In the genomic region with DNA sequence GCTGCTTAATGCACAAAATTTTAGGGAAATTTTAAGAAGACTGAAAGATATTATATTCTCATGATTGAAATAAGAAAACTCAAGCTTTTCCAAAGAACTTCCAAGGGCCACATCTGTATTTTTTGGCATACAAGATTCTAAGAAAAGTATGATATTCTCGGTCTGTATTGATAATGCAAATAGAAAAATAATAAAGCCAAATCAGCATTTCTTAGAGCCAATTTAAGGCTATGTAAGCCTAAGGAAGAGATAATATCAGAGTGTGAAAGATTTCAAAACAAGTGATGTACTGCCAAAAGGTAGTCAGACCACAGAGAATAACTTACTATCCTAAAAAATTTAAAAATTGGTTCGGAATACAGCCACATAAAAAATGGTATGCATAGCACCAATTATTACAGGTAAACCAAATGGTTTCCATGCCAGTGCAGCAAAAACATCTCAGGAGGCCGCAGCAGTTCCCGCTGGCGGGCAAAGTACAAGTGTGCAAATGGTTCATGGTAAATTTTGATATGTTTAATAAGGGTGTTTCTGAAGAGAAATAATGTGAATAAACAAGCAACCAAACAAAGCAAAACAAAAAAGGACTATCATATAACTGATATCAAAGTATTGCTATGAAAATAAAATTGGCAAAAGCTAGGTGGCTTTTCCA, we compare ENCODE assay signal across 2 cellular contexts.
TF ChIP-seq lines count a peak whose summit lies in the region.

No MANE protein-coding gene starts in this region.

TF ChIP-seq in K562, 482 proteins besides CTCF, POLR2A, EP300 and RAD21:
- TF ChIP-seq, protein P1, sequence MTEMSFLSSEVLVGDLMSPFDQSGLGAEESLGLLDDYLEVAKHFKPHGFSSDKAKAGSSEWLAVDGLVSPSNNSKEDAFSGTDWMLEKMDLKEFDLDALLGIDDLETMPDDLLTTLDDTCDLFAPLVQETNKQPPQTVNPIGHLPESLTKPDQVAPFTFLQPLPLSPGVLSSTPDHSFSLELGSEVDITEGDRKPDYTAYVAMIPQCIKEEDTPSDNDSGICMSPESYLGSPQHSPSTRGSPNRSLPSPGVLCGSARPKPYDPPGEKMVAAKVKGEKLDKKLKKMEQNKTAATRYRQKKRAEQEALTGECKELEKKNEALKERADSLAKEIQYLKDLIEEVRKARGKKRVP (CRISPR knock-in tag; IDR thresholded peaks at IDR 0.05), result no peak
- TF ChIP-seq KDM1A (IDR thresholded peaks at IDR 0.05) (no peak), ZNF316 (IDR thresholded peaks at IDR 0.05) (peak; percentile 68), C11orf30 (IDR thresholded peaks at IDR 0.05; ENCODE audit: low read depth) (peak; percentile 53)
- TF ChIP-seq, protein P2, sequence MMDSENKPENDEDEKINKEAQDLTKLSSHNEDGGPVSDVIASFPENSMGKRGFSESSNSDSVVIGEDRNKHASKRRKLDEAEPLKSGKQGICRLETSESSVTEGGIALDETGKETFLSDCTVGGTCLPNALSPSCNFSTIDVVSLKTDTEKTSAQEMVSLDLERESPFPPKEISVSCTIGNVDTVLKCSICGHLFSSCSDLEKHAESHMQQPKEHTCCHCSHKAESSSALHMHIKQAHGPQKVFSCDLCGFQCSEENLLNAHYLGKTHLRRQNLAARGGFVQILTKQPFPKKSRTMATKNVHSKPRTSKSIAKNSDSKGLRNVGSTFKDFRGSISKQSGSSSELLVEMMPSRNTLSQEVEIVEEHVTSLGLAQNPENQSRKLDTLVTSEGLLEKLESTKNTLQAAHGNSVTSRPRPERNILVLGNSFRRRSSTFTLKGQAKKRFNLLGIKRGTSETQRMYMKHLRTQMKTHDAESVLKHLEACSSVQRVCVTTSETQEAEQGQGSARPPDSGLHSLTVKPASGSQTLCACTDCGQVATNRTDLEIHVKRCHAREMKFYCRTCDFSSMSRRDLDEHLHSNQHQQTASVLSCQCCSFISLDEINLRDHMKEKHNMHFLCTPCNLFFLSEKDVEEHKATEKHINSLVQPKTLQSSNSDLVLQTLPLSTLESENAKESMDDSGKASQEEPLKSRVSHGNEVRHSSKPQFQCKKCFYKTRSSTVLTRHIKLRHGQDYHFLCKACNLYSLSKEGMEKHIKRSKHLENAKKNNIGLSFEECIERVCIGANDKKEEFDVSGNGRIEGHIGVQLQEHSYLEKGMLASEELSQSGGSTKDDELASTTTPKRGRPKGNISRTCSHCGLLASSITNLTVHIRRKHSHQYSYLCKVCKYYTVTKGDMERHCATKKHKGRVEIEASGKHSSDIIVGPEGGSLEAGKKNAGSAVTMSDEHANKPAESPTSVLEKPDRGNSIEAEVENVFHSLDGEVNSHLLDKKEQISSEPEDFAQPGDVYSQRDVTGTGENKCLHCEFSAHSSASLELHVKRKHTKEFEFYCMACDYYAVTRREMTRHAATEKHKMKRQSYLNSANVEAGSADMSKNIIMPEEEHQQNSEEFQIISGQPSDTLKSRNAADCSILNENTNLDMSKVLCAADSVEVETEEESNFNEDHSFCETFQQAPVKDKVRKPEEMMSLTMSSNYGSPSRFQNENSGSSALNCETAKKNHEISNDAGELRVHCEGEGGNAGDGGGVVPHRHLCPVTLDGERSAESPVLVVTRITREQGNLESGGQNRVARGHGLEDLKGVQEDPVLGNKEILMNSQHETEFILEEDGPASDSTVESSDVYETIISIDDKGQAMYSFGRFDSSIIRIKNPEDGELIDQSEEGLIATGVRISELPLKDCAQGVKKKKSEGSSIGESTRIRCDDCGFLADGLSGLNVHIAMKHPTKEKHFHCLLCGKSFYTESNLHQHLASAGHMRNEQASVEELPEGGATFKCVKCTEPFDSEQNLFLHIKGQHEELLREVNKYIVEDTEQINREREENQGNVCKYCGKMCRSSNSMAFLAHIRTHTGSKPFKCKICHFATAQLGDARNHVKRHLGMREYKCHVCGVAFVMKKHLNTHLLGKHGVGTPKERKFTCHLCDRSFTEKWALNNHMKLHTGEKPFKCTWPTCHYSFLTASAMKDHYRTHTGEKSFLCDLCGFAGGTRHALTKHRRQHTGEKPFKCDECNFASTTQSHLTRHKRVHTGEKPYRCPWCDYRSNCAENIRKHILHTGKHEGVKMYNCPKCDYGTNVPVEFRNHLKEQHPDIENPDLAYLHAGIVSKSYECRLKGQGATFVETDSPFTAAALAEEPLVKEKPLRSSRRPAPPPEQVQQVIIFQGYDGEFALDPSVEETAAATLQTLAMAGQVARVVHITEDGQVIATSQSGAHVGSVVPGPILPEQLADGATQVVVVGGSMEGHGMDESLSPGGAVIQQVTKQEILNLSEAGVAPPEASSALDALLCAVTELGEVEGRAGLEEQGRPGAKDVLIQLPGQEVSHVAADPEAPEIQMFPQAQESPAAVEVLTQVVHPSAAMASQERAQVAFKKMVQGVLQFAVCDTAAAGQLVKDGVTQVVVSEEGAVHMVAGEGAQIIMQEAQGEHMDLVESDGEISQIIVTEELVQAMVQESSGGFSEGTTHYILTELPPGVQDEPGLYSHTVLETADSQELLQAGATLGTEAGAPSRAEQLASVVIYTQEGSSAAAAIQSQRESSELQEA (IDR thresholded peaks at IDR 0.05; ENCODE audit: low read depth), result no peak

TF ChIP-seq in liver, 16 proteins besides CTCF, POLR2A, EP300 and RAD21:
- TF ChIP-seq GABPA (IDR thresholded peaks at IDR 0.05 in 1 of 2, conservative IDR thresholded peaks at IDR 0.05 in 1 of 2) (no peak), FOXA2 (IDR thresholded peaks at IDR 0.05) (no peak), HNF4A (conservative IDR thresholded peaks at IDR 0.05) (peak; percentile 54 to 76), SP1 (IDR thresholded peaks at IDR 0.05) (peak; percentile 16)
- TF ChIP-seq, protein P3, sequence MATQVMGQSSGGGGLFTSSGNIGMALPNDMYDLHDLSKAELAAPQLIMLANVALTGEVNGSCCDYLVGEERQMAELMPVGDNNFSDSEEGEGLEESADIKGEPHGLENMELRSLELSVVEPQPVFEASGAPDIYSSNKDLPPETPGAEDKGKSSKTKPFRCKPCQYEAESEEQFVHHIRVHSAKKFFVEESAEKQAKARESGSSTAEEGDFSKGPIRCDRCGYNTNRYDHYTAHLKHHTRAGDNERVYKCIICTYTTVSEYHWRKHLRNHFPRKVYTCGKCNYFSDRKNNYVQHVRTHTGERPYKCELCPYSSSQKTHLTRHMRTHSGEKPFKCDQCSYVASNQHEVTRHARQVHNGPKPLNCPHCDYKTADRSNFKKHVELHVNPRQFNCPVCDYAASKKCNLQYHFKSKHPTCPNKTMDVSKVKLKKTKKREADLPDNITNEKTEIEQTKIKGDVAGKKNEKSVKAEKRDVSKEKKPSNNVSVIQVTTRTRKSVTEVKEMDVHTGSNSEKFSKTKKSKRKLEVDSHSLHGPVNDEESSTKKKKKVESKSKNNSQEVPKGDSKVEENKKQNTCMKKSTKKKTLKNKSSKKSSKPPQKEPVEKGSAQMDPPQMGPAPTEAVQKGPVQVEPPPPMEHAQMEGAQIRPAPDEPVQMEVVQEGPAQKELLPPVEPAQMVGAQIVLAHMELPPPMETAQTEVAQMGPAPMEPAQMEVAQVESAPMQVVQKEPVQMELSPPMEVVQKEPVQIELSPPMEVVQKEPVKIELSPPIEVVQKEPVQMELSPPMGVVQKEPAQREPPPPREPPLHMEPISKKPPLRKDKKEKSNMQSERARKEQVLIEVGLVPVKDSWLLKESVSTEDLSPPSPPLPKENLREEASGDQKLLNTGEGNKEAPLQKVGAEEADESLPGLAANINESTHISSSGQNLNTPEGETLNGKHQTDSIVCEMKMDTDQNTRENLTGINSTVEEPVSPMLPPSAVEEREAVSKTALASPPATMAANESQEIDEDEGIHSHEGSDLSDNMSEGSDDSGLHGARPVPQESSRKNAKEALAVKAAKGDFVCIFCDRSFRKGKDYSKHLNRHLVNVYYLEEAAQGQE (IDR thresholded peaks at IDR 0.05), result no peak
